Comparison of ENCODE assay signal across 20 cellular contexts in the genomic region with DNA sequence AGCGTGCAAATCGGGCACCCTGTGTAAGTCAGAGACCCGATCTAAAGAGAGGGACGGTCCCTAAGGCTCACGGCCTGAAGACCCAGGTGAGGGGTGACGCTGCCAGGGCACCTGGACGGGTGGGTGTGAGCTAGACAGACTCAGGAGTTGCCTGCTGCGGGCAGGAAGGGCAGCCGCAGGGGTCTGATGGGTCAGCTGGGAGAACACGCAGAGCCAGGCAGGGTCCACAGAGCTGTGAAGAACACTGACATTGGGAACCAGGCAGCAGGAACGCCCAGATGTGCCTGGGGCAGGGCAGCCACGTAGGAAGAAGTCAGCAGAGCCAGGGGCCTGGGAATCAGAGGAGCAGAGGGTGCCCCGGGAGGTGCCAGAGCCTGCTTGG. TPM values are rescaled to one million over a fixed set of nuclear protein-coding genes. Genes with fewer than 3 reads are reported as not detected.
DNase-seq lines count a peak whose midpoint lies in the region; ATAC-seq, FAIRE-seq and TF ChIP-seq lines count a peak whose summit lies in the region.
"Had no signal": no experiment of that assay in that cellular context is flagged by ENCODE, and none has a peak within 500 bp of the region (broad histone marks: within the 10 kb centered on the region; RNA-seq: fewer than 3 reads in every experiment).

No MANE protein-coding gene starts in this region.

- H3K9me3 ChIP-seq in astrocyte (ENCODE audit: insufficient read depth, low read depth, low read length) (no peaks in the 10 kb centered on the region), sigmoid colon (no peaks in the 10 kb centered on the region), colonic mucosa (no peaks in the 10 kb centered on the region)

- FAIRE-seq in astrocyte (lab: Jason Lieb, UNC), result no peak
- FAIRE-seq: GM12878, GM19239, K562, RCC 7860 had no signal

- peak; percentile 11 for ATAC-seq in Right ventricle myocardium superior (ENCODE audit: poor library complexity)
- ATAC-seq in left cardiac atrium, result no peak
- ATAC-seq: GM12878, K562 had no signal

- no peak overlapping the region for H3K4me3 Mint-ChIP-seq in astrocyte (ENCODE audit: unreplicated experiment)
- H3K4me3 Mint-ChIP-seq: B cell; CD4-positive, CD25-positive, alpha-beta regulatory T cell had no signal

- no peak for DNase-seq in Right ventricle myocardium superior
- DNase-seq in left cardiac atrium, result no peak
- DNase-seq in astrocyte (ENCODE audit: low read depth), result no peak
- peak; percentile 86 for DNase-seq in mesenteric fat pad (ENCODE audit: low spot score)
- DNase-seq in sigmoid colon, result peak; percentile 68
- DNase-seq in middle frontal gyrus (ENCODE audit: extremely low spot score, low spot score), result no peak
- no peak for DNase-seq in EL
- DNase-seq in colonic mucosa, result no peak
- DNase-seq: CD4-positive, CD25-positive, alpha-beta regulatory T cell; DMS153; GOT3; NCI-H1092 treated with DMSO at 0.1 percent for 48 hours; NCI-H2081 treated with DMSO at 0.1 percent for 48 hours; NCI-H446 treated with DMSO at 0.1 percent for 48 hours; SHP77 treated with DMSO at 0.1 percent for 48 hours had no signal

- H3K4me1 Mint-ChIP-seq in astrocyte (ENCODE audit: low read depth, unreplicated experiment), result no peaks in the 10 kb centered on the region

- TF ChIP-seq CTCF in astrocyte (IDR thresholded peaks at IDR 0.05; ENCODE audit: insufficient read depth, low read depth, low read length) (no peak), sigmoid colon (IDR thresholded peaks at IDR 0.05) (no peak), colonic mucosa (IDR thresholded peaks at IDR 0.05) (no peak)

- peaks cover 24% of the 10 kb centered on the region for H4K20me1 ChIP-seq in astrocyte (ENCODE audit: insufficient read depth, low read length)

- H3K27ac ChIP-seq in astrocyte (ENCODE audit: low read depth, low read length), result no peak overlapping the region
- H3K27ac ChIP-seq in sigmoid colon, result peak overlapping the region in 3 of 4 donors; percentile 13 to 58 (median 42)
- no peak overlapping the region for H3K27ac ChIP-seq in colonic mucosa

- intact Hi-C loops in Right ventricle myocardium superior (cut with DNase I) (no loop called here), left cardiac atrium (cut with DNase I) (no loop called here), sigmoid colon (cut with DNase I) (no loop called here), colonic mucosa (cut with DNase I) (no loop called here)

- no peak overlapping the region for H2AFZ ChIP-seq in astrocyte (ENCODE audit: low read depth, low read length)

- no peak for TF ChIP-seq EP300 in sigmoid colon (IDR thresholded peaks at IDR 0.05)

- no peaks in the 10 kb centered on the region for H3K4me1 ChIP-seq in astrocyte (ENCODE audit: insufficient read depth, low read length)
- peaks cover 0 to 63% (median 46%) of the 10 kb centered on the region in 4 donors for H3K4me1 ChIP-seq in sigmoid colon
- no peaks in the 10 kb centered on the region for H3K4me1 ChIP-seq in colonic mucosa

- H3K27ac Mint-ChIP-seq in astrocyte (ENCODE audit: unreplicated experiment), result peak overlapping the region; percentile 58
- H3K27ac Mint-ChIP-seq: B cell; CD4-positive, CD25-positive, alpha-beta regulatory T cell had no signal

- H3K27me3 ChIP-seq in astrocyte (ENCODE audit: insufficient read depth, low read length) (no peaks in the 10 kb centered on the region), sigmoid colon (no peaks in the 10 kb centered on the region), colonic mucosa (no peaks in the 10 kb centered on the region)

- no peaks in the 10 kb centered on the region for H3K36me3 ChIP-seq in astrocyte (ENCODE audit: insufficient read depth, low read length)
- peaks cover 0 to 13% (median 0%) of the 10 kb centered on the region in 4 donors for H3K36me3 ChIP-seq in sigmoid colon
- H3K36me3 ChIP-seq in colonic mucosa, result no peaks in the 10 kb centered on the region

- 96 to 97% methylated on average over 13 of the region's 13 CpGs for WGBS in sigmoid colon, 2 donors

- H3K4me2 ChIP-seq in astrocyte (ENCODE audit: low read length), result no peak overlapping the region

- no peaks in the 10 kb centered on the region for H3K27me3 Mint-ChIP-seq in astrocyte (ENCODE audit: low read depth, unreplicated experiment)
- H3K27me3 Mint-ChIP-seq: B cell; CD4-positive, CD25-positive, alpha-beta regulatory T cell had no signal

- H3K79me2 ChIP-seq in astrocyte (ENCODE audit: insufficient read depth, low read length), result no peaks in the 10 kb centered on the region

- peaks cover 8% of the 10 kb centered on the region for H3K36me3 Mint-ChIP-seq in astrocyte (ENCODE audit: low read depth, unreplicated experiment)

- H3K9ac ChIP-seq in astrocyte (ENCODE audit: low read length), result no peak overlapping the region
- H3K9ac ChIP-seq in colonic mucosa (ENCODE audit: low read depth in 2 of 2, low read length in 2 of 2), result no peak overlapping the region

- H3K9me3 Mint-ChIP-seq in astrocyte (ENCODE audit: unreplicated experiment), result no peaks in the 10 kb centered on the region
- H3K9me3 Mint-ChIP-seq: CD4-positive, CD25-positive, alpha-beta regulatory T cell had no signal

- TF ChIP-seq POLR2A in sigmoid colon (IDR thresholded peaks at IDR 0.05), result no peak

- H3K4me3 ChIP-seq in astrocyte (ENCODE audit: insufficient read depth, low read depth, low read length), result no peak overlapping the region
- H3K4me3 ChIP-seq in sigmoid colon, result no peak overlapping the region
- H3K4me3 ChIP-seq in colonic mucosa, result no peak overlapping the region
- H3K4me3 ChIP-seq: GM12878, K562 had no signal

RNA-seq across cellular contexts. Expression of a gene that starts 25.9 kb away (rescaled TPM):
- total RNA-seq in Right ventricle myocardium superior (24.9 TPM), left cardiac atrium (10 to 100 TPM; 25.6 to 31.2 TPM), astrocyte (11.8 and 12.4 TPM in 2 replicates), mesenteric fat pad (44.9 TPM), sigmoid colon (100 to 1,000 TPM in 3 of 4 donors, 10 to 100 TPM in 1; 77.0 to 196 (median 139) TPM), colonic mucosa (10 to 100 TPM; 35.3 to 46.8 TPM)
- 10 to 100 TPM in 1 of 3 donors, 1 to 10 TPM in 2; 1.8 to 16.4 (median 3.0) TPM for polyA plus RNA-seq in sigmoid colon

Comparison
In these comparisons a context has a peak if more than half of its experiments do, and no peak if none do; other contexts are left out.
1. DNase-seq: peak in mesenteric fat pad (single experiment) and sigmoid colon (single experiment); none in Right ventricle myocardium superior (single experiment), left cardiac atrium (single experiment), astrocyte (single experiment), middle frontal gyrus (single experiment), EL (single experiment) and colonic mucosa (single experiment).
2. H3K27ac ChIP-seq: peak in sigmoid colon (3 of 4); none in astrocyte (single experiment) and colonic mucosa (single experiment).